ENCODE assay signal across 1 cellular context in the genomic region with DNA sequence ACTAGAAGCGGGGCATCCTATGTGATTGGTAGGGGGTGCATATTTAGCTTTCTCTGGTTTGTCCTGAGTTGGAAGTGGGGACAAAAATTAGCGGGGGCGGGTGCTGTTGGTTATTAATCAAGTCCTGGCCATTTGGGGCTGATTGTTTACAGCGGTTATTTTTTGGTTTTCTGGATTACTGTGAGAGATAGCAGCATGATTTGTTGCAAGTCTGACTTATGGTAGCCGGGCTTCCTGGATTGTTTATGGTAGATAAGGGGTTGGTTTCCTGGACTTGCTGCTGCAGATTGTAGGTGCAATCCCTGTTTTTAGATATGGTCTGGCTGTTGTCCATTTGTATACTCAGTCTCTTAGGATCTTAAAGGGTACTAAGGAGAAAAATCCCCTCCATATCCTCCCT.
TF ChIP-seq lines count a peak whose summit lies in the region.

No MANE protein-coding gene starts in this region.

TF ChIP-seq in K562, 482 proteins besides CTCF, POLR2A, EP300 and RAD21 (continues in another document):
- TF ChIP-seq FOXJ2 (tag; IDR thresholded peaks at IDR 0.05): peak; percentile 78
- TF ChIP-seq SOX6 (IDR thresholded peaks at IDR 0.05): peak; percentile 79
- peak; percentile 83; the same call in 1 of the 2 replicates for TF ChIP-seq HMG20A (CRISPR knock-in tag; conservative IDR thresholded peaks at IDR 0.05)
- 0 out of 2 replicates have a peak, but pooled peaks have one; percentile 37 for TF ChIP-seq MEF2D (tag; conservative IDR thresholded peaks at IDR 0.05; ENCODE audit: low read depth)
- peak; percentile 85 for TF ChIP-seq TAL1 (IDR thresholded peaks at IDR 0.05)
- 0 out of 2 replicates have a peak, but pooled peaks have one; percentile 38 for TF ChIP-seq ZNF239 (CRISPR knock-in tag; IDR thresholded peaks at IDR 0.05)
- TF ChIP-seq EGR1 (conservative IDR thresholded peaks at IDR 0.05): peak; percentile 69
- no peak for TF ChIP-seq HSF4 (CRISPR knock-in tag; IDR thresholded peaks at IDR 0.05; ENCODE audit: borderline replicate concordance)
- peak; percentile 22 to 98; a peak in 3 of 4 replicates for TF ChIP-seq RCOR1 (IDR thresholded peaks at IDR 0.05; ENCODE audit: borderline replicate concordance in 1 of 2, low read depth in 2 of 2, low read length in 2 of 2)
- TF ChIP-seq HDAC1 (IDR thresholded peaks at IDR 0.05): peak in 1 of 2 experiments; percentile 95; a peak in 2 of 4 replicates
- TF ChIP-seq ZNF589 (CRISPR knock-in tag; IDR thresholded peaks at IDR 0.05; ENCODE audit: low read depth): 0 out of 2 replicates have a peak, but pooled peaks have one; percentile 43
- 0 out of 2 replicates have a peak, but pooled peaks have one; percentile 29 for TF ChIP-seq BCL6 (CRISPR knock-in tag; IDR thresholded peaks at IDR 0.05)
- peak; percentile 82 for TF ChIP-seq SMAD4 (CRISPR knock-in tag; conservative IDR thresholded peaks at IDR 0.05)
- TF ChIP-seq EP400 (IDR thresholded peaks at IDR 0.05): no peak
- TF ChIP-seq ZNF766 (CRISPR knock-in tag; conservative IDR thresholded peaks at IDR 0.05): peak; percentile 43; the same call in 1 of the 2 replicates
- peak; percentile 89 for TF ChIP-seq TEAD4 (IDR thresholded peaks at IDR 0.05; ENCODE audit: low read length)
- no peak for TF ChIP-seq TEAD4 (CRISPR knock-in tag; IDR thresholded peaks at IDR 0.05; ENCODE audit: borderline replicate concordance)
- TF ChIP-seq ZNF311 (CRISPR knock-in tag; IDR thresholded peaks at IDR 0.05): 0 out of 2 replicates have a peak, but pooled peaks have one; percentile 20
- TF ChIP-seq PHB2 (IDR thresholded peaks at IDR 0.05; ENCODE audit: low read depth): no peak
- TF ChIP-seq MYC (IDR thresholded peaks at IDR 0.05; ENCODE audit: low read depth, low read length): no peak
- no peak for TF ChIP-seq MYC (CRISPR knock-in tag; IDR thresholded peaks at IDR 0.05; ENCODE audit: borderline replicate concordance, low read depth)
- peak; percentile 97 to 98 for TF ChIP-seq KDM1A (IDR thresholded peaks at IDR 0.05)
- peak; percentile 96 for TF ChIP-seq MEIS2 (IDR thresholded peaks at IDR 0.05; ENCODE audit: partially characterized antibody)
- peak; percentile 74; the same call in 1 of the 2 replicates for TF ChIP-seq FOXM1 (IDR thresholded peaks at IDR 0.05; ENCODE audit: low read depth)
- TF ChIP-seq FOXM1 (CRISPR knock-in tag; IDR thresholded peaks at IDR 0.05; ENCODE audit: low read depth): no peak
- no peak for TF ChIP-seq NR4A1 (CRISPR knock-in tag; IDR thresholded peaks at IDR 0.05)
- 0 out of 2 replicates have a peak, but pooled peaks have one; percentile 42 for TF ChIP-seq NR4A1 (tag; IDR thresholded peaks at IDR 0.05)
- TF ChIP-seq ARID1B (IDR thresholded peaks at IDR 0.05): peak; percentile 91
- peak; percentile 63 for TF ChIP-seq PML (IDR thresholded peaks at IDR 0.05; ENCODE audit: low read length)
- TF ChIP-seq ESRRA (IDR thresholded peaks at IDR 0.05; ENCODE audit: borderline replicate concordance, low read depth): peak; percentile 37; the same call in 1 of the 2 replicates
- TF ChIP-seq ZNF175 (CRISPR knock-in tag; IDR thresholded peaks at IDR 0.05; ENCODE audit: low read depth): 0 out of 2 replicates have a peak, but pooled peaks have one; percentile 69
- peak; percentile 33; the same call in 1 of the 2 replicates for TF ChIP-seq CTBP1 (IDR thresholded peaks at IDR 0.05; ENCODE audit: borderline replicate concordance)
- TF ChIP-seq DPF2 (IDR thresholded peaks at IDR 0.05): peak; percentile 78
- peak; percentile 28; the same call in 1 of the 2 replicates for TF ChIP-seq CC2D1A (IDR thresholded peaks at IDR 0.05)
- peak; percentile 94 for TF ChIP-seq HDAC2 (IDR thresholded peaks at IDR 0.05)
- TF ChIP-seq STAT5A (IDR thresholded peaks at IDR 0.05; ENCODE audit: borderline replicate concordance, low read length): peak; percentile 67
- peak; percentile 33; the same call in 1 of the 2 replicates for TF ChIP-seq FOSL1 (tag; conservative IDR thresholded peaks at IDR 0.05)
- no peak for TF ChIP-seq TOE1 (IDR thresholded peaks at IDR 0.05; ENCODE audit: borderline replicate concordance)
- no peak for TF ChIP-seq TOE1 (CRISPR knock-in tag; IDR thresholded peaks at IDR 0.05; ENCODE audit: borderline replicate concordance, low read depth)
- 0 out of 4 replicates have a peak, but pooled peaks of 1 of the 2 experiments have one; percentile 51 for TF ChIP-seq FOXA3 (CRISPR knock-in tag; conservative IDR thresholded peaks at IDR 0.05 in 1 of 2, IDR thresholded peaks at IDR 0.05 in 1 of 2)
- no peak for TF ChIP-seq ZNF57 (CRISPR knock-in tag; IDR thresholded peaks at IDR 0.05)
- peak; percentile 70 for TF ChIP-seq MTA2 (IDR thresholded peaks at IDR 0.05; ENCODE audit: low read depth)
- TF ChIP-seq, protein P1, sequence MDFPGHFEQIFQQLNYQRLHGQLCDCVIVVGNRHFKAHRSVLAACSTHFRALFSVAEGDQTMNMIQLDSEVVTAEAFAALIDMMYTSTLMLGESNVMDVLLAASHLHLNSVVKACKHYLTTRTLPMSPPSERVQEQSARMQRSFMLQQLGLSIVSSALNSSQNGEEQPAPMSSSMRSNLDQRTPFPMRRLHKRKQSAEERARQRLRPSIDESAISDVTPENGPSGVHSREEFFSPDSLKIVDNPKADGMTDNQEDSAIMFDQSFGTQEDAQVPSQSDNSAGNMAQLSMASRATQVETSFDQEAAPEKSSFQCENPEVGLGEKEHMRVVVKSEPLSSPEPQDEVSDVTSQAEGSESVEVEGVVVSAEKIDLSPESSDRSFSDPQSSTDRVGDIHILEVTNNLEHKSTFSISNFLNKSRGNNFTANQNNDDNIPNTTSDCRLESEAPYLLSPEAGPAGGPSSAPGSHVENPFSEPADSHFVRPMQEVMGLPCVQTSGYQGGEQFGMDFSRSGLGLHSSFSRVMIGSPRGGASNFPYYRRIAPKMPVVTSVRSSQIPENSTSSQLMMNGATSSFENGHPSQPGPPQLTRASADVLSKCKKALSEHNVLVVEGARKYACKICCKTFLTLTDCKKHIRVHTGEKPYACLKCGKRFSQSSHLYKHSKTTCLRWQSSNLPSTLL (IDR thresholded peaks at IDR 0.05): no peak
- 0 out of 2 replicates have a peak, but pooled peaks have one; percentile 17 for TF ChIP-seq ERF (CRISPR knock-in tag; IDR thresholded peaks at IDR 0.05)
- TF ChIP-seq MTA1 (IDR thresholded peaks at IDR 0.05; ENCODE audit: borderline replicate concordance): no peak; the same call in 1 of the 2 replicates
- TF ChIP-seq ATF7 (IDR thresholded peaks at IDR 0.05): 0 out of 2 replicates have a peak, but pooled peaks have one; percentile 26
- peak; percentile 19; the same call in 1 of the 2 replicates for TF ChIP-seq BCOR (IDR thresholded peaks at IDR 0.05)
- TF ChIP-seq NCOR1 (IDR thresholded peaks at IDR 0.05): peak; percentile 79
- peak; percentile 74 for TF ChIP-seq NFIC (IDR thresholded peaks at IDR 0.05)
- peak; percentile 21 for TF ChIP-seq DACH1 (IDR thresholded peaks at IDR 0.05; ENCODE audit: partially characterized antibody)
- TF ChIP-seq SMARCA4 (IDR thresholded peaks at IDR 0.05): peak; percentile 75
- TF ChIP-seq, protein P2, sequence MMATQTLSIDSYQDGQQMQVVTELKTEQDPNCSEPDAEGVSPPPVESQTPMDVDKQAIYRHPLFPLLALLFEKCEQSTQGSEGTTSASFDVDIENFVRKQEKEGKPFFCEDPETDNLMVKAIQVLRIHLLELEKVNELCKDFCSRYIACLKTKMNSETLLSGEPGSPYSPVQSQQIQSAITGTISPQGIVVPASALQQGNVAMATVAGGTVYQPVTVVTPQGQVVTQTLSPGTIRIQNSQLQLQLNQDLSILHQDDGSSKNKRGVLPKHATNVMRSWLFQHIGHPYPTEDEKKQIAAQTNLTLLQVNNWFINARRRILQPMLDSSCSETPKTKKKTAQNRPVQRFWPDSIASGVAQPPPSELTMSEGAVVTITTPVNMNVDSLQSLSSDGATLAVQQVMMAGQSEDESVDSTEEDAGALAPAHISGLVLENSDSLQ (IDR thresholded peaks at IDR 0.05): peak; percentile 82
- TF ChIP-seq, protein P3, sequence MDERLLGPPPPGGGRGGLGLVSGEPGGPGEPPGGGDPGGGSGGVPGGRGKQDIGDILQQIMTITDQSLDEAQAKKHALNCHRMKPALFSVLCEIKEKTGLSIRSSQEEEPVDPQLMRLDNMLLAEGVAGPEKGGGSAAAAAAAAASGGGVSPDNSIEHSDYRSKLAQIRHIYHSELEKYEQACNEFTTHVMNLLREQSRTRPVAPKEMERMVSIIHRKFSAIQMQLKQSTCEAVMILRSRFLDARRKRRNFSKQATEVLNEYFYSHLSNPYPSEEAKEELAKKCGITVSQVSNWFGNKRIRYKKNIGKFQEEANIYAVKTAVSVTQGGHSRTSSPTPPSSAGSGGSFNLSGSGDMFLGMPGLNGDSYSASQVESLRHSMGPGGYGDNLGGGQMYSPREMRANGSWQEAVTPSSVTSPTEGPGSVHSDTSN (CRISPR knock-in tag; IDR thresholded peaks at IDR 0.05; ENCODE audit: low read depth): no peak
- TF ChIP-seq, protein P3 (tag; conservative IDR thresholded peaks at IDR 0.05; ENCODE audit: low read depth): peak; percentile 92
- TF ChIP-seq HDAC3 (IDR thresholded peaks at IDR 0.05; ENCODE audit: borderline replicate concordance, partially characterized antibody): peak; percentile 68
- TF ChIP-seq NBN (IDR thresholded peaks at IDR 0.05; ENCODE audit: low read depth): peak; percentile 63; the same call in 1 of the 2 replicates
- peak; percentile 54; the same call in 1 of the 2 replicates for TF ChIP-seq PYGO2 (tag; IDR thresholded peaks at IDR 0.05)
- no peak for TF ChIP-seq RBM39 (optimal IDR thresholded peaks at IDR 0.05; ENCODE audit: low read depth, low read length)
- TF ChIP-seq, protein P4, sequence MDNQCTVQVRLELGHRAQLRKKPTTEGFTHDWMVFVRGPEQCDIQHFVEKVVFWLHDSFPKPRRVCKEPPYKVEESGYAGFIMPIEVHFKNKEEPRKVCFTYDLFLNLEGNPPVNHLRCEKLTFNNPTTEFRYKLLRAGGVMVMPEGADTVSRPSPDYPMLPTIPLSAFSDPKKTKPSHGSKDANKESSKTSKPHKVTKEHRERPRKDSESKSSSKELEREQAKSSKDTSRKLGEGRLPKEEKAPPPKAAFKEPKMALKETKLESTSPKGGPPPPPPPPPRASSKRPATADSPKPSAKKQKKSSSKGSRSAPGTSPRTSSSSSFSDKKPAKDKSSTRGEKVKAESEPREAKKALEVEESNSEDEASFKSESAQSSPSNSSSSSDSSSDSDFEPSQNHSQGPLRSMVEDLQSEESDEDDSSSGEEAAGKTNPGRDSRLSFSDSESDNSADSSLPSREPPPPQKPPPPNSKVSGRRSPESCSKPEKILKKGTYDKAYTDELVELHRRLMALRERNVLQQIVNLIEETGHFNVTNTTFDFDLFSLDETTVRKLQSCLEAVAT (IDR thresholded peaks at IDR 0.05): 0 out of 4 replicates have a peak, but pooled peaks of 1 of the 2 experiments have one; percentile 48
- TF ChIP-seq ETV6 (IDR thresholded peaks at IDR 0.05; ENCODE audit: borderline replicate concordance in 1 of 2, low read depth in 2 of 2, low read length in 1 of 2): no peak
- no peak for TF ChIP-seq ETV6 (CRISPR knock-in tag; IDR thresholded peaks at IDR 0.05; ENCODE audit: borderline replicate concordance)
- TF ChIP-seq KLF16 (IDR thresholded peaks at IDR 0.05): peak; percentile 59; the same call in 1 of the 2 replicates
- peak in 1 of 2 experiments; percentile 81; a peak in 1 of 4 replicates for TF ChIP-seq TEAD1 (CRISPR knock-in tag; IDR thresholded peaks at IDR 0.05)
- TF ChIP-seq CXXC5 (CRISPR knock-in tag; IDR thresholded peaks at IDR 0.05): peak; percentile 59
- peak; percentile 37; the same call in 1 of the 2 replicates for TF ChIP-seq ELF4 (CRISPR knock-in tag; IDR thresholded peaks at IDR 0.05)
- TF ChIP-seq ZKSCAN1 (IDR thresholded peaks at IDR 0.05; ENCODE audit: low read depth, low read length): no peak
- peak; percentile 92 for TF ChIP-seq CBFA2T3 (IDR thresholded peaks at IDR 0.05)
- TF ChIP-seq LEF1 (IDR thresholded peaks at IDR 0.05): peak; percentile 41; the same call in 1 of the 2 replicates
- no peak for TF ChIP-seq GTF2F1 (IDR thresholded peaks at IDR 0.05; ENCODE audit: low read depth, low read length)
- TF ChIP-seq, protein P5, sequence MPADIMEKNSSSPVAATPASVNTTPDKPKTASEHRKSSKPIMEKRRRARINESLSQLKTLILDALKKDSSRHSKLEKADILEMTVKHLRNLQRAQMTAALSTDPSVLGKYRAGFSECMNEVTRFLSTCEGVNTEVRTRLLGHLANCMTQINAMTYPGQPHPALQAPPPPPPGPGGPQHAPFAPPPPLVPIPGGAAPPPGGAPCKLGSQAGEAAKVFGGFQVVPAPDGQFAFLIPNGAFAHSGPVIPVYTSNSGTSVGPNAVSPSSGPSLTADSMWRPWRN (IDR thresholded peaks at IDR 0.05; ENCODE audit: low read depth): peak; percentile 96
- TF ChIP-seq NCOA2 (IDR thresholded peaks at IDR 0.05; ENCODE audit: partially characterized antibody in 2 of 2): no peak
- no peak for TF ChIP-seq ZNF79 (CRISPR knock-in tag; IDR thresholded peaks at IDR 0.05; ENCODE audit: low read depth)
- peak; percentile 74; the same call in 1 of the 2 replicates for TF ChIP-seq SMARCE1 (IDR thresholded peaks at IDR 0.05)
- TF ChIP-seq TRIM24 (IDR thresholded peaks at IDR 0.05): peak in 1 of 2 experiments; percentile 76; a peak in 3 of 4 replicates
- TF ChIP-seq ZNF764 (CRISPR knock-in tag; IDR thresholded peaks at IDR 0.05; ENCODE audit: low read depth): no peak
- 0 out of 2 replicates have a peak, but pooled peaks have one; percentile 52 for TF ChIP-seq ETV5 (CRISPR knock-in tag; IDR thresholded peaks at IDR 0.05; ENCODE audit: low read depth)
- peak; percentile 86 for TF ChIP-seq CBFA2T2 (conservative IDR thresholded peaks at IDR 0.05)
- peak; percentile 82 for TF ChIP-seq TCF3 (CRISPR knock-in tag; IDR thresholded peaks at IDR 0.05)
- TF ChIP-seq NCOA1 (IDR thresholded peaks at IDR 0.05; ENCODE audit: low read depth): peak; percentile 44; the same call in 1 of the 2 replicates
